28 cellular contexts compared by ENCODE assay signal in the genomic region with DNA sequence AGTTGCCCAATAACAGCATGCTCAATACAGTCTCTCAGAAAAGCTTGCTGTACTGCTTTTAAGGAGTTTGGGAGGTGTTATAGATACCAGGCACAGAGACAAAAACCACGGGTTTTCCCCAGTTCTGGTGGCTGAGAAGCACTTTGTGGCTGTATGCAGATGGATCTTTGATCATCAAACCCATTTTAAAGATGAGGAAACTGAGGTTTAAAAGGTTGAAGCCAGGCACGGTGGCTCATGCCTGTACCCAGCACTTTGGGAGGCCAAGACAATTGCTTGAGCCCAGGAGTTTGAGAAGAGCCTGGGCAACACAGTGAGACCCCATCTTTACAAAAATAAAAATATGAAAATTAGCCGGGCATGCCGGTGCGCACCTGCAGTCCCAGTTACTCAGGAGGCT. TPM values are rescaled to one million over a fixed set of nuclear protein-coding genes. Genes with fewer than 3 reads are reported as not detected.
DNase-seq lines count a peak whose midpoint lies in the region; ATAC-seq, FAIRE-seq and TF ChIP-seq lines count a peak whose summit lies in the region.
"Had no signal": no experiment of that assay in that cellular context is flagged by ENCODE, and none has a peak within 500 bp of the region (broad histone marks: within the 10 kb centered on the region; RNA-seq: fewer than 3 reads in every experiment).

No MANE protein-coding gene starts in this region.

- 87% methylated on average over 5 of the region's 5 CpGs for WGBS in HepG2 (ENCODE audit: low lambda C conversion rate)
- WGBS in thymus, result 85% methylated on average over 5 of the region's 5 CpGs

- ATAC-seq in GM23338 (no peak), HepG2 (no peak), GM21423 (IDR thresholded peaks at IDR 0.05; ENCODE audit: unreplicated experiment) (no peak)
- peak; percentile 17 for ATAC-seq in activated CD8-positive, alpha-beta T cell treated with anti-CD3 and anti-CD28 coated beads for 36 hours
- ATAC-seq: Right ventricle myocardium inferior, SK-N-SH treated with all-trans-retinoic acid at 6 μM for 48 hours had no signal

- H3K36me3 ChIP-seq in GM23338 (ENCODE audit: insufficient read depth) (no peaks in the 10 kb centered on the region), HepG2 (replicated peaks in 1 of 2; ENCODE audit: control insufficient read depth in 1 of 2, insufficient read depth in 2 of 2, low read length in 2 of 2) (no peaks in the 10 kb centered on the region), thymus (ENCODE audit: control insufficient read depth, insufficient read depth) (no peaks in the 10 kb centered on the region)
- H3K36me3 ChIP-seq: HAP-1, MG63, SJCRH30 had no signal

- H3K4me1 Mint-ChIP-seq in GM23338, result peaks cover 19% of the 10 kb centered on the region
- peaks cover 24% of the 10 kb centered on the region for H3K4me1 Mint-ChIP-seq in activated CD8-positive, alpha-beta T cell treated with anti-CD3 and anti-CD28 coated beads for 36 hours (ENCODE audit: low read depth)
- H3K4me1 Mint-ChIP-seq in activated naive CD4-positive, alpha-beta T cell treated with anti-CD3 and anti-CD28 coated beads for 36 hours (ENCODE audit: low read depth), result peaks cover 13% of the 10 kb centered on the region
- H3K4me1 Mint-ChIP-seq: B cell had no signal

- H3K27me3 Mint-ChIP-seq in GM23338 (ENCODE audit: insufficient read depth, low read depth, poor library complexity), result no peaks in the 10 kb centered on the region
- H3K27me3 Mint-ChIP-seq in activated CD8-positive, alpha-beta T cell treated with anti-CD3 and anti-CD28 coated beads for 36 hours, result no peaks in the 10 kb centered on the region
- H3K27me3 Mint-ChIP-seq in activated naive CD4-positive, alpha-beta T cell treated with anti-CD3 and anti-CD28 coated beads for 36 hours (ENCODE audit: low read depth), result no peaks in the 10 kb centered on the region
- H3K27me3 Mint-ChIP-seq: B cell; CD8-positive, alpha-beta memory T cell had no signal

- H3K27me3 ChIP-seq in GM23338 (ENCODE audit: insufficient read depth) (no peaks in the 10 kb centered on the region), HepG2 (ENCODE audit: control insufficient read depth in 1 of 2, insufficient read depth in 2 of 2, low read length in 2 of 2) (no peaks in the 10 kb centered on the region), thymus (ENCODE audit: control insufficient read depth, insufficient read depth) (peaks cover 2% of the 10 kb centered on the region)
- H3K27me3 ChIP-seq: MG63, SJCRH30 had no signal

- H3K9me3 ChIP-seq in HepG2 (ENCODE audit: low read length) (no peaks in the 10 kb centered on the region), thymus (ENCODE audit: control insufficient read depth) (no peaks in the 10 kb centered on the region)
- H3K9me3 ChIP-seq: HAP-1, MG63, SJCRH30 had no signal

- intact Hi-C loops in activated CD8-positive, alpha-beta T cell treated with anti-CD3 and anti-CD28 coated beads for 36 hours (cut with micrococcal nuclease), result no loop called here
- intact Hi-C loops in HepG2 (cut with micrococcal nuclease; ENCODE audit: unreplicated experiment), result no loop called here
- intact Hi-C loops in activated naive CD4-positive, alpha-beta T cell treated with anti-CD3 and anti-CD28 coated beads for 36 hours (cut with micrococcal nuclease), result no loop called here

- in situ Hi-C loops in HepG2 (cut with HindIII; ENCODE audit: extremely low pct_ligation_motif_present, low pct_unique_long_range_greater_than_20kb), result no loop called here

- DNase-seq in GM23338 (ENCODE audit: low spot score) (no peak), HepG2 (ENCODE audit: low spot score) (no peak), mucosa of gallbladder (ENCODE audit: low spot score) (no peak)
- no peak for DNase-seq in activated CD8-positive, alpha-beta T cell treated with anti-CD3 and anti-CD28 coated beads for 36 hours
- no peak for DNase-seq in activated naive CD4-positive, alpha-beta T cell treated with anti-CD3 and anti-CD28 coated beads for 36 hours
- DNase-seq: CD8-positive, alpha-beta memory T cell; DMS 273 treated with DMSO at 0.1 percent for 48 hours; DMS79; GDM1; GOT3; KG1; NCI-H1105 treated with DMSO at 0.1 percent for 48 hours; NCI-H146; NCI-H1930; NCI-H2107; NCI-H446; PC-9; SJCRH30 had no signal

- no peak for TF ChIP-seq CTCF in GM23338 (conservative IDR thresholded peaks at IDR 0.05; ENCODE audit: low read depth in 2 of 2)
- TF ChIP-seq CTCF in activated CD8-positive, alpha-beta T cell treated with anti-CD3 and anti-CD28 coated beads for 36 hours (IDR thresholded peaks at IDR 0.05), result no peak
- no peak for TF ChIP-seq CTCF in HepG2 (CRISPR knock-in tag; IDR thresholded peaks at IDR 0.05)

- H3F3A ChIP-seq in GM23338 (replicated peaks; ENCODE audit: low read depth), result no peaks in the 10 kb centered on the region

- no peaks in the 10 kb centered on the region for H3K9me2 ChIP-seq in GM23338 (ENCODE audit: insufficient read depth)

- no peaks in the 10 kb centered on the region for H3K79me2 ChIP-seq in GM23338 (replicated peaks; ENCODE audit: insufficient read depth)
- no peaks in the 10 kb centered on the region for H3K79me2 ChIP-seq in HepG2 (ENCODE audit: insufficient read depth, low read length)

- no peak for TF ChIP-seq POLR2A in HepG2 (IDR thresholded peaks at IDR 0.05; ENCODE audit: insufficient read depth in 1 of 2, low read depth in 2 of 2, low read length in 2 of 2)

- no peak for TF ChIP-seq RAD21 in HepG2 (CRISPR knock-in tag; IDR thresholded peaks at IDR 0.05)

- H3K9me3 Mint-ChIP-seq in GM23338, result peaks cover 5% of the 10 kb centered on the region; the same call in 2 of the 3 replicates
- peaks cover 2% of the 10 kb centered on the region for H3K9me3 Mint-ChIP-seq in activated CD8-positive, alpha-beta T cell treated with anti-CD3 and anti-CD28 coated beads for 36 hours
- H3K9me3 Mint-ChIP-seq in activated naive CD4-positive, alpha-beta T cell treated with anti-CD3 and anti-CD28 coated beads for 36 hours, result no peaks in the 10 kb centered on the region

- H2AFZ ChIP-seq in GM23338 (0 out of 2 replicates have a peak overlapping the region, but pooled peaks have one; percentile 13), HepG2 (ENCODE audit: low read length) (no peak overlapping the region)
- H2AFZ ChIP-seq: PC-9 had no signal

- H3K4me3 ChIP-seq in GM23338, result no peak overlapping the region
- no peak overlapping the region for H3K4me3 ChIP-seq in HepG2 (replicated peaks in 1 of 3; ENCODE audit: insufficient read depth in 1 of 3, low read depth in 2 of 3, low read length in 3 of 3)
- no peak overlapping the region for H3K4me3 ChIP-seq in thymus (ENCODE audit: low read length)
- H3K4me3 ChIP-seq: HAP-1, MG63, PC-9, SJCRH30 had no signal

- TF ChIP-seq EP300 in HepG2 (IDR thresholded peaks at IDR 0.05; ENCODE audit: low read depth in 2 of 2, low read length in 2 of 2) (no peak), HepG2 (CRISPR knock-in tag; IDR thresholded peaks at IDR 0.05; ENCODE audit: borderline replicate concordance) (no peak)

- H4K20me1 ChIP-seq in GM23338 (replicated peaks; ENCODE audit: insufficient read depth) (no peaks in the 10 kb centered on the region), HepG2 (ENCODE audit: insufficient read depth, low read length) (no peaks in the 10 kb centered on the region)

- no TSS peak for BruUV-seq in HepG2 (replicated peaks; lab: Mats Ljungman, UMichigan)

- no peak overlapping the region for H3K27ac Mint-ChIP-seq in GM23338
- no peak overlapping the region for H3K27ac Mint-ChIP-seq in activated CD8-positive, alpha-beta T cell treated with anti-CD3 and anti-CD28 coated beads for 36 hours
- H3K27ac Mint-ChIP-seq in activated naive CD4-positive, alpha-beta T cell treated with anti-CD3 and anti-CD28 coated beads for 36 hours, result no peak overlapping the region
- H3K27ac Mint-ChIP-seq: B cell had no signal

- H3K36me3 Mint-ChIP-seq in GM23338 (ENCODE audit: low read depth), result no peaks in the 10 kb centered on the region
- no peaks in the 10 kb centered on the region for H3K36me3 Mint-ChIP-seq in activated CD8-positive, alpha-beta T cell treated with anti-CD3 and anti-CD28 coated beads for 36 hours (ENCODE audit: low read depth)
- no peaks in the 10 kb centered on the region for H3K36me3 Mint-ChIP-seq in activated naive CD4-positive, alpha-beta T cell treated with anti-CD3 and anti-CD28 coated beads for 36 hours (ENCODE audit: low read depth)

- H3K4me1 ChIP-seq in GM23338 (ENCODE audit: insufficient read depth), result peaks cover 5% of the 10 kb centered on the region; the same call in 1 of the 2 replicates
- peaks cover 18% of the 10 kb centered on the region for H3K4me1 ChIP-seq in HepG2 (ENCODE audit: insufficient read depth, low read length)
- peaks cover 8% of the 10 kb centered on the region for H3K4me1 ChIP-seq in thymus (ENCODE audit: control insufficient read depth, insufficient read depth, low read length)
- H3K4me1 ChIP-seq: SJCRH30 had no signal

- no peak overlapping the region for H3K4me3 Mint-ChIP-seq in GM23338
- H3K4me3 Mint-ChIP-seq in activated CD8-positive, alpha-beta T cell treated with anti-CD3 and anti-CD28 coated beads for 36 hours, result no peak overlapping the region
- no peak overlapping the region for H3K4me3 Mint-ChIP-seq in activated naive CD4-positive, alpha-beta T cell treated with anti-CD3 and anti-CD28 coated beads for 36 hours
- H3K4me3 Mint-ChIP-seq: B cell; CD8-positive, alpha-beta memory T cell had no signal

- POLR2A ChIA-PET in activated CD8-positive, alpha-beta T cell treated with anti-CD3 and anti-CD28 coated beads for 36 hours (lab: Charles Lee), result no interaction called here
- POLR2A ChIA-PET in HepG2 (lab: Yijun Ruan, JAX), result no interaction called here

- CTCF ChIA-PET in activated CD8-positive, alpha-beta T cell treated with anti-CD3 and anti-CD28 coated beads for 36 hours (lab: Charles Lee), result interaction anchor here (1.7 kb wide), 1 partner anchor 12 kb away, joined by 8 read pairs; no protein-coding TSS in a partner anchor
- CTCF ChIA-PET in HepG2 (lab: Yijun Ruan, JAX; ENCODE audit: low intra/inter-chr PET ratio, low total read pairs), result no interaction called here
- CTCF ChIA-PET in activated naive CD4-positive, alpha-beta T cell treated with anti-CD3 and anti-CD28 coated beads for 36 hours (lab: Charles Lee), result no interaction called here

- FAIRE-seq in HepG2 (lab: Jason Lieb, UNC), result no peak
- FAIRE-seq: GM12891, HTR-8/SVneo had no signal

- H3K27ac ChIP-seq in GM23338 (ENCODE audit: low read depth) (no peak overlapping the region), HepG2 (ENCODE audit: extremely low read length, insufficient read depth, low read length) (no peak overlapping the region), thymus (ENCODE audit: low read depth) (peak overlapping the region; percentile 27)
- H3K27ac ChIP-seq: C4-2B, PC-9, SJCRH30 had no signal

- H3K4me2 ChIP-seq in GM23338 (no peak overlapping the region), HepG2 (ENCODE audit: low read depth, low read length) (no peak overlapping the region)
- H3K4me2 ChIP-seq: PC-9 had no signal

- H3K9ac ChIP-seq in HepG2 (ENCODE audit: insufficient read depth, low read depth, low read length), result no peak overlapping the region

RNA-seq across cellular contexts. Expression of gene PLPP6, which starts 46.3 kb away (rescaled TPM):
- 13.2 and 15.2 TPM in 2 replicates for total RNA-seq in GM23338 (2014; rRNA removed; shearing (Covaris generic))
- polyA plus RNA-seq in GM23338 (2016; fragmentation: Nextera tagmentation; extraction: Ambion mirVana) (5.8 and 6.3 TPM in 2 replicates), HepG2 (2011; rRNA removed) (12.1 and 13.1 TPM in 2 replicates), thymus (12.4 TPM)
- 1 to 10 TPM; 2.8 to 3.2 TPM for total RNA-seq in activated CD8-positive, alpha-beta T cell treated with anti-CD3 and anti-CD28 coated beads for 36 hours
- total RNA-seq in HepG2 (2016; rRNA removed; fragmentation: Illumina TruSeq; extraction: Trizol) (9.0 and 15.5 TPM in 2 replicates), mucosa of gallbladder (9.2 TPM)
- 1.6 and 1.7 TPM in 2 replicates for total RNA-seq in HepG2 (2016; cell fraction: cytosol; rRNA removed; fragmentation: Illumina TruSeq; extraction: Trizol; ENCODE audit: low read depth)
- total RNA-seq in HepG2 (2016; cell fraction: insoluble cytoplasmic fraction; rRNA removed; fragmentation: Illumina TruSeq; extraction: Trizol), result 7.5 and 14.7 TPM in 2 replicates
- 5.4 and 5.8 TPM in 2 replicates for total RNA-seq in HepG2 (2016; cell fraction: membrane; rRNA removed; fragmentation: Illumina TruSeq; extraction: Trizol)
- 19.8 and 23.6 TPM in 2 replicates for total RNA-seq in HepG2 (2016; cell fraction: nucleus; rRNA removed; fragmentation: Illumina TruSeq; extraction: Trizol)
- polyA plus RNA-seq in HepG2 (2011; cell fraction: cytosol; rRNA removed), result 7.2 and 9.6 TPM in 2 replicates
- 7.8 and 9.0 TPM in 2 replicates for polyA plus RNA-seq in HepG2 (2011; cell fraction: nucleus; rRNA removed)
- polyA plus RNA-seq in HepG2 (2012), result 10.5 and 13.4 TPM in 2 replicates
- polyA plus RNA-seq in HepG2 (2016; cell fraction: cytosol; fragmentation: Illumina TruSeq; extraction: Trizol; ENCODE audit: low read depth), result 0.84 and 0.86 TPM in 2 replicates
- polyA plus RNA-seq in HepG2 (2016; cell fraction: insoluble cytoplasmic fraction; fragmentation: Illumina TruSeq; extraction: Trizol; ENCODE audit: low read depth), result 7.6 and 8.5 TPM in 2 replicates
- 2.5 and 2.6 TPM in 2 replicates for polyA plus RNA-seq in HepG2 (2016; cell fraction: membrane; fragmentation: Illumina TruSeq; extraction: Trizol; ENCODE audit: low read depth)
- 21.1 and 22.3 TPM in 2 replicates for polyA plus RNA-seq in HepG2 (2016; cell fraction: nucleus; fragmentation: Illumina TruSeq; extraction: Trizol; ENCODE audit: insufficient read depth, low read depth)
- 9.2 and 31.7 TPM in 2 replicates for polyA minus RNA-seq in HepG2 (2011; rRNA and poly(A)+ RNA removed; ENCODE audit: low replicate concordance)
- 11.3 and 12.7 TPM in 2 replicates for polyA minus RNA-seq in HepG2 (2011; cell fraction: cytosol; rRNA and poly(A)+ RNA removed)
- 16.4 and 17.3 TPM in 2 replicates for polyA minus RNA-seq in HepG2 (2011; cell fraction: nucleus; rRNA and poly(A)+ RNA removed)
- total RNA-seq in activated naive CD4-positive, alpha-beta T cell treated with anti-CD3 and anti-CD28 coated beads for 36 hours, result 1 to 10 TPM; 4.6 to 5.3 TPM

RNA-seq across cellular contexts. Expression of gene SPATA6L, which starts 50.5 kb away (rescaled TPM):
- 0.39 and 1.7 TPM in 2 replicates for total RNA-seq in GM23338 (2014; rRNA removed; shearing (Covaris generic))
- 1.9 and 2.2 TPM in 2 replicates for polyA plus RNA-seq in GM23338 (2016; fragmentation: Nextera tagmentation; extraction: Ambion mirVana)
- total RNA-seq in activated CD8-positive, alpha-beta T cell treated with anti-CD3 and anti-CD28 coated beads for 36 hours, result under 1 TPM; 0.43 to 0.78 TPM
- 0.95 and 1.9 TPM in 2 replicates for total RNA-seq in HepG2 (2016; rRNA removed; fragmentation: Illumina TruSeq; extraction: Trizol)
- total RNA-seq in HepG2 (2016; cell fraction: cytosol; rRNA removed; fragmentation: Illumina TruSeq; extraction: Trizol; ENCODE audit: low read depth), result 2.9 and 3.9 TPM in 2 replicates
- 0.40 and 1.9 TPM in 2 replicates for total RNA-seq in HepG2 (2016; cell fraction: insoluble cytoplasmic fraction; rRNA removed; fragmentation: Illumina TruSeq; extraction: Trizol)
- total RNA-seq in HepG2 (2016; cell fraction: membrane; rRNA removed; fragmentation: Illumina TruSeq; extraction: Trizol), result 1.9 and 2.8 TPM in 2 replicates
- total RNA-seq in HepG2 (2016; cell fraction: nucleus; rRNA removed; fragmentation: Illumina TruSeq; extraction: Trizol), result 3.1 and 4.5 TPM in 2 replicates
- 0.73 and 1.1 TPM in 2 replicates for polyA plus RNA-seq in HepG2 (2011; rRNA removed)
- polyA plus RNA-seq in HepG2 (2011; cell fraction: cytosol; rRNA removed), result 0.30 and 0.41 TPM in 2 replicates
- 2.7 and 2.9 TPM in 2 replicates for polyA plus RNA-seq in HepG2 (2011; cell fraction: nucleus; rRNA removed)
- polyA plus RNA-seq in HepG2 (2012), result 0.80 and 0.83 TPM in 2 replicates
- polyA plus RNA-seq in HepG2 (2016; cell fraction: cytosol; fragmentation: Illumina TruSeq; extraction: Trizol; ENCODE audit: low read depth), result 0.42 and 0.46 TPM in 2 replicates
- 0.25 and 0.74 TPM in 2 replicates for polyA plus RNA-seq in HepG2 (2016; cell fraction: insoluble cytoplasmic fraction; fragmentation: Illumina TruSeq; extraction: Trizol; ENCODE audit: low read depth)
- polyA plus RNA-seq in HepG2 (2016; cell fraction: membrane; fragmentation: Illumina TruSeq; extraction: Trizol; ENCODE audit: low read depth), result 0.38 and 0.41 TPM in 2 replicates
- polyA plus RNA-seq in HepG2 (2016; cell fraction: nucleus; fragmentation: Illumina TruSeq; extraction: Trizol; ENCODE audit: insufficient read depth, low read depth), result 4.3 and 6.9 TPM in 2 replicates
- polyA minus RNA-seq in HepG2 (2011; rRNA and poly(A)+ RNA removed; ENCODE audit: low replicate concordance), result 1.2 TPM in 1 of 2 replicates, not detected in the other
- 0.35 TPM in 1 of 2 replicates, not detected in the other for polyA minus RNA-seq in HepG2 (2011; cell fraction: cytosol; rRNA and poly(A)+ RNA removed)
- 7.2 and 8.8 TPM in 2 replicates for polyA minus RNA-seq in HepG2 (2011; cell fraction: nucleus; rRNA and poly(A)+ RNA removed)
- polyA plus RNA-seq in thymus, result 1.2 TPM
- 1 to 10 TPM in 1 of 2 experiments, under 1 TPM in 1; 0.91 to 1.4 TPM for total RNA-seq in activated naive CD4-positive, alpha-beta T cell treated with anti-CD3 and anti-CD28 coated beads for 36 hours
- total RNA-seq in mucosa of gallbladder, result 25.0 TPM
- total RNA-seq: SJCRH30 had no signal
